27 cellular contexts compared by ENCODE assay signal in the genomic region with DNA sequence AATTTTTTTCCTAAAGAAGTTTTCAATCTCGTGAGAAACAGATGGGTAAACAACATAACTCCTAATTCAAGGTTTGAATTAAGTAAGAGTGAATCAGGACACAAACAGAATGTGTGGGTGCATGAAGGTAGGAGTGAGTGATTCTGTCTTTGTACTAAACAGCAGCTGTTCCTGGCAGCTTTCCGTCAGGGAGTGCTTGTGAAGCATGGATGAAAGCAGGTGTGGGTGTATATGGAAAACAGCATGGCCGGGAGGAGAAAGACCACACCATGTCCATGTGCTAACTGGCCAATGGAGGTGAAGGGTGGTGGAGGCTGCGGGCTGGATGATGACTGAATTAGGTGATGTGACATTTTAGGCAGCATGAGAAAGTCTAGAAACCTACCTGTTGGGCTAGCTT. TPM values are rescaled to one million over a fixed set of nuclear protein-coding genes. Genes with fewer than 3 reads are reported as not detected.
"Had no signal": no experiment of that assay in that cellular context is flagged by ENCODE, and none has a peak within 500 bp of the region (broad histone marks: within the 10 kb centered on the region; RNA-seq: fewer than 3 reads in every experiment).

No MANE protein-coding gene starts in this region.

- FAIRE-seq: astrocyte, RCC 7860 had no signal

- H3K36me3 Mint-ChIP-seq: activated CD8-positive, alpha-beta memory T cell treated with anti-CD3 and anti-CD28 coated beads, Interleukin-2, amount 10 ng/mL, durations not matched to agents 7 days and 5 days; activated naive CD8-positive, alpha-beta T cell; brain; WTC11 had no signal

- H3K4me1 Mint-ChIP-seq: activated CD4-positive, alpha-beta T cell treated with anti-CD3 and anti-CD28 coated beads, Interleukin-2, amount 10 ng/mL, durations not matched to agents 24 days and 14 days; activated CD8-positive, alpha-beta memory T cell treated with anti-CD3 and anti-CD28 coated beads, Interleukin-2, amount 10 ng/mL, durations not matched to agents 7 days and 5 days; central memory CD8-positive, alpha-beta T cell; T-helper 17 cell had no signal

- H3K9me3 Mint-ChIP-seq: activated naive CD4-positive, alpha-beta T cell treated with anti-CD3 and anti-CD28 coated beads for 36 hours; activated T-cell treated with anti-CD3 and anti-CD28 coated beads, Interleukin-2, amount 50 U/mL, for 4 hours; central memory CD8-positive, alpha-beta T cell had no signal

- H3K4me3 Mint-ChIP-seq: activated CD4-positive, alpha-beta T cell treated with anti-CD3 and anti-CD28 coated beads, Interleukin-2, amount 10 ng/mL, durations not matched to agents 24 days and 14 days; activated CD8-positive, alpha-beta memory T cell treated with anti-CD3 and anti-CD28 coated beads, Interleukin-2, amount 10 ng/mL, durations not matched to agents 7 days and 5 days; activated naive CD4-positive, alpha-beta T cell treated with anti-CD3 and anti-CD28 coated beads for 36 hours; activated naive CD8-positive, alpha-beta T cell; activated T-cell treated with anti-CD3 and anti-CD28 coated beads, Interleukin-2, amount 50 U/mL, for 4 hours; brain; central memory CD8-positive, alpha-beta T cell; T-helper 17 cell; WTC11 had no signal

- H3K27me3 Mint-ChIP-seq: activated CD8-positive, alpha-beta memory T cell treated with anti-CD3 and anti-CD28 coated beads, Interleukin-2, amount 10 ng/mL, durations not matched to agents 7 days and 5 days; central memory CD8-positive, alpha-beta T cell had no signal

- DNase-seq: activated CD4-positive, alpha-beta T cell treated with anti-CD3 and anti-CD28 coated beads, Interleukin-2, amount 10 ng/mL, durations not matched to agents 24 days and 14 days; activated CD4-positive, alpha-beta T cell treated with anti-CD3 and anti-CD28 coated beads, Interleukin-2, amount 50 U/mL, for 48 hours; activated CD4-positive, CD25-positive, alpha-beta regulatory T cell treated with anti-CD3 and anti-CD28 coated beads, Interleukin-2, amount 50 U/mL, for 72 hours; activated CD8-positive, alpha-beta memory T cell treated with anti-CD3 and anti-CD28 coated beads, Interleukin-2, amount 10 ng/mL, durations not matched to agents 7 days and 5 days; activated gamma-delta T cell; activated naive CD4-positive, alpha-beta T cell treated with anti-CD3 and anti-CD28 coated beads for 36 hours; activated T-cell treated with anti-CD3 and anti-CD28 coated beads, Interleukin-2, amount 50 U/mL, for 4 hours; NCI-H1048; NCI-H146; NCI-H187 treated with DMSO at 0.1 percent for 48 hours; NCI-H2081 treated with DMSO at 0.1 percent for 48 hours; NCI-H2171; NCI-H2227 treated with DMSO at 0.1 percent for 48 hours; NCI-H446 treated with DMSO at 0.1 percent for 48 hours; NCI-H524 treated with DMSO at 0.1 percent for 48 hours; NCI-H748 treated with DMSO at 0.1 percent for 48 hours; SIG-M5; T-helper 17 cell; T-helper 9 cell had no signal

- H3K27ac Mint-ChIP-seq: activated CD4-positive, alpha-beta T cell treated with anti-CD3 and anti-CD28 coated beads, Interleukin-2, amount 10 ng/mL, durations not matched to agents 24 days and 14 days; activated CD8-positive, alpha-beta memory T cell treated with anti-CD3 and anti-CD28 coated beads, Interleukin-2, amount 10 ng/mL, durations not matched to agents 7 days and 5 days; activated naive CD4-positive, alpha-beta T cell treated with anti-CD3 and anti-CD28 coated beads for 36 hours; activated naive CD8-positive, alpha-beta T cell; brain; T-helper 17 cell; WTC11 had no signal

- ATAC-seq: activated CD8-positive, alpha-beta memory T cell treated with anti-CD3 and anti-CD28 coated beads, Interleukin-2, amount 10 ng/mL, durations not matched to agents 7 days and 5 days; activated T-cell treated with anti-CD3 and anti-CD28 coated beads, Interleukin-2, amount 50 U/mL, for 4 hours; T-helper 17 cell; WTC11 had no signal

RNA-seq across cellular contexts. Expression of a gene that starts 49.6 kb away (rescaled TPM):
- total RNA-seq: astrocyte, LHCN-M2, M059J, T-helper 17 cell, WTC11 had no signal
